In the genomic region with DNA sequence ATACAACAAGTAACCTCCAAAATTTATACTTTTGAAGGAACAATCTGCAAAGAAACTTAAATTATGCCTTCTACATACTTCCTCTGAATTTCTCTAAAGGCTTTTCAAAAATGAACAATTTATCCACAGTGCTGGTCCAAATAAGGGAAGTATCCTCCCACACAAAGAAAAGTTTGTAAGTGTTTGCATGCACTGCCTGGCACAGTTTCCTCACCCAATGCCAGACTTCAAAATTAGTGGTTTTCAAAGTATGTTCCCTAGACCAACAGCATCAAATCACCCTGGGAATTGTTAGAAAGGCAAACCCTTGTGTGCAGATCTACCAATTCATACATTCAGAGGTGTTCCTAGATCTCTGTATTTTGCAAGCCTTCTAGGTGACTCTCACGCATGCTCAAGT, we compare ENCODE assay signal across 19 cellular contexts.
"Had no signal": no experiment of that assay in that cellular context is flagged by ENCODE, and none has a peak within 500 bp of the region (broad histone marks: within the 10 kb centered on the region; RNA-seq: fewer than 3 reads in every experiment).

No MANE protein-coding gene starts in this region.

- DNase-seq: activated CD4-positive, alpha-beta memory T cell treated with anti-CD3 and anti-CD28 coated beads, Interleukin-2, amount 10 ng/mL, durations not matched to agents 7 days and 5 days; activated CD4-positive, alpha-beta T cell treated with anti-CD3 and anti-CD28 coated beads for 4 hours; activated naive CD4-positive, alpha-beta T cell treated with anti-CD3 and anti-CD28 coated beads, Interleukin-2, amount 10 ng/mL, durations not matched to agents 7 days and 5 days; activated T-cell treated with anti-CD3 and anti-CD28 coated beads, Interleukin-2, amount 50 U/mL, for 24 hours; adrenal gland; erythroblast; foreskin keratinocyte; glutamatergic neuron; left ventricle myocardium superior; mucosa of descending colon; natural killer cell; retina; stimulated activated CD4-positive, alpha-beta T cell treated with anti-CD3 and anti-CD28 coated beads, Interleukin-2, amount 100 ng/mL, for 48 hours; tibial artery had no signal

- H3K27me3 ChIP-seq: adrenal gland, foreskin keratinocyte, neutrophil, tibial artery, vagina had no signal

- H3K9me3 ChIP-seq: adrenal gland, mucosa of descending colon, neutrophil, tibial artery, vagina had no signal

- H3K27ac ChIP-seq: adrenal gland, foreskin keratinocyte, neutrophil, parathyroid adenoma, tibial artery, vagina had no signal

- H3K4me1 ChIP-seq: adrenal gland, foreskin keratinocyte, parathyroid adenoma, tibial artery, vagina had no signal

- H3K79me2 ChIP-seq: parathyroid adenoma had no signal

- H3K9ac ChIP-seq: parathyroid adenoma had no signal

- H3K4me3 ChIP-seq: adrenal gland, mucosa of descending colon, tibial artery, vagina had no signal

- H2AFZ ChIP-seq: parathyroid adenoma had no signal

- ATAC-seq: foreskin keratinocyte; left ventricle myocardium superior; mucosa of descending colon; natural killer cell; stimulated activated memory B cell treated with anti-CD40 and anti-IgM and Interleukin-4, amounts not matched to agents 10 μg/mL and 1 μg/mL and 100 μg/mL, for 72 hours; WTC11 had no signal

- H3K36me3 ChIP-seq: adrenal gland, neutrophil, tibial artery, vagina had no signal
